Comparison of ENCODE assay signal across 26 cellular contexts in genomic region chr5:56507348-56507930, GRCh38.
DNase-seq lines count a peak whose midpoint lies in the region; ATAC-seq, FAIRE-seq and TF ChIP-seq lines count a peak whose summit lies in the region.
"Had no signal": no experiment of that assay in that cellular context is flagged by ENCODE, and none has a peak within 500 bp of the region (broad histone marks: within the 10 kb centered on the region; RNA-seq: fewer than 3 reads in every experiment).

No MANE protein-coding gene starts in this region.

- in situ Hi-C loops in transverse colon (cut with MboI; ENCODE audit: low pct_ligation_motif_present in 1 of 4, low pct_unique_long_range_greater_than_20kb in 1 of 4, low sequenced_read_pairs in 3 of 4): no loop called here

- no peak for TF ChIP-seq EP300 in transverse colon (IDR thresholded peaks at IDR 0.05; ENCODE audit: low read depth)

- peaks cover 2% of the 10 kb centered on the region for H3K9me3 Mint-ChIP-seq in CD4-positive, alpha-beta T cell
- H3K9me3 Mint-ChIP-seq: H9 had no signal

- 50 to 63% methylated on average over 2 of the region's 2 CpGs for WGBS in body of pancreas, 2 donors
- WGBS in transverse colon (ENCODE audit: low coverage in 1 of 2), 2 donors: 48 to 77% methylated on average over 2 of the region's 2 CpGs

- H3K9me3 ChIP-seq in body of pancreas (no peaks in the 10 kb centered on the region), transverse colon (no peaks in the 10 kb centered on the region)
- H3K9me3 ChIP-seq in CD4-positive, alpha-beta T cell (ENCODE audit: control insufficient read depth, low read length): no peaks in the 10 kb centered on the region

- H3K27ac ChIP-seq in body of pancreas (no peak overlapping the region), transverse colon (no peak overlapping the region)
- H3K27ac ChIP-seq in CD4-positive, alpha-beta T cell (ENCODE audit: low read depth, low read length): no peak overlapping the region
- H3K27ac ChIP-seq: BLaER1 treated with 17β-estradiol and CSF1 and Interleukin-3, amounts not matched to agents 10 nM and 100 nM; epithelial cell of prostate; heart right ventricle; KMS-11; left ventricle myocardium inferior had no signal

- no peaks in the 10 kb centered on the region for H3K36me3 ChIP-seq in body of pancreas (replicated peaks in 1 of 2; ENCODE audit: insufficient read depth in 1 of 2, low read depth in 2 of 2)
- H3K36me3 ChIP-seq in transverse colon: no peaks in the 10 kb centered on the region
- H3K36me3 ChIP-seq: BLaER1 treated with 17β-estradiol and CSF1 and Interleukin-3, amounts not matched to agents 10 nM and 100 nM; heart right ventricle; left ventricle myocardium inferior had no signal

- H3K36me3 Mint-ChIP-seq in CD4-positive, alpha-beta T cell (ENCODE audit: low read depth): no peaks in the 10 kb centered on the region

- H3K27me3 Mint-ChIP-seq in CD4-positive, alpha-beta T cell: no peaks in the 10 kb centered on the region

- ATAC-seq in body of pancreas: peak; percentile 50
- no peak for ATAC-seq in CD4-positive, alpha-beta T cell (ENCODE audit: poor library complexity)
- ATAC-seq: heart right ventricle, Panc1, sciatic nerve had no signal

- POLR2A ChIA-PET in CD4-positive, alpha-beta T cell (lab: Charles Lee): no interaction called here

- no peak overlapping the region for H3K4me3 ChIP-seq in body of pancreas
- no peak overlapping the region for H3K4me3 ChIP-seq in transverse colon
- H3K4me3 ChIP-seq: BLaER1 treated with 17β-estradiol and CSF1 and Interleukin-3, amounts not matched to agents 10 nM and 100 nM; heart right ventricle; left ventricle myocardium inferior had no signal

- H3K27me3 ChIP-seq in body of pancreas: no peaks in the 10 kb centered on the region
- no peaks in the 10 kb centered on the region for H3K27me3 ChIP-seq in transverse colon
- H3K27me3 ChIP-seq in CD4-positive, alpha-beta T cell (ENCODE audit: control insufficient read depth, insufficient read depth, low read length): no peaks in the 10 kb centered on the region
- H3K27me3 ChIP-seq: BLaER1 treated with 17β-estradiol and CSF1 and Interleukin-3, amounts not matched to agents 10 nM and 100 nM; heart right ventricle had no signal

- TF ChIP-seq POLR2A in body of pancreas (IDR thresholded peaks at IDR 0.05) (no peak), transverse colon (IDR thresholded peaks at IDR 0.05) (no peak)

- DNase-seq in NCI-H510A treated with DMSO at 0.1 percent for 48 hours (lab: John Stamatoyannopoulos, UW) (peak; percentile 49), NCI-H510A (lab: John Stamatoyannopoulos, UW) (no peak), NCI-H2081 treated with DMSO at 0.1 percent for 48 hours (lab: John Stamatoyannopoulos, UW) (peak; percentile 78), body of pancreas (peak in 1 of 4 donors; percentile 23), transverse colon (peak; percentile 17), urothelium cell line (ENCODE audit: low spot score) (no peak)
- no peak for DNase-seq in CD4-positive, alpha-beta T cell
- no peak for DNase-seq in activated CD4-positive, CD25-positive, alpha-beta regulatory T cell treated with anti-CD3 and anti-CD28 coated beads, Interleukin-2, amount 50 U/mL, for 72 hours
- DNase-seq: activated CD4-positive, alpha-beta T cell treated with anti-CD3 and anti-CD28 coated beads for 1 hour; activated naive CD4-positive, alpha-beta T cell treated with anti-CD3 and anti-CD28 coated beads, Interleukin-2, amount 50 U/mL, for 16 hours; anterior cingulate cortex; GDM1; H9; heart right ventricle; left ventricle myocardium inferior; stimulated activated CD4-positive, alpha-beta T cell treated with anti-CD3 and anti-CD28 coated beads, Interleukin-15, amount 100 ng/mL, for 24 hours; stimulated activated CD8-positive, alpha-beta memory T cell treated with anti-CD3 and anti-CD28 coated beads, Interleukin-4, amount 100 ng/mL, for 48 hours; T-helper 1 cell had no signal

- intact Hi-C loops in body of pancreas (cut with DNase I): no loop called here
- intact Hi-C loops in transverse colon (cut with DNase I; ENCODE audit: low total_unique reads): no loop called here
- intact Hi-C loops in CD4-positive, alpha-beta T cell (cut with DNase I, micrococcal nuclease): no loop called here

- peaks cover 7% of the 10 kb centered on the region for H3K4me1 Mint-ChIP-seq in CD4-positive, alpha-beta T cell (ENCODE audit: low read depth)

- no peak overlapping the region for H3K27ac Mint-ChIP-seq in CD4-positive, alpha-beta T cell
- H3K27ac Mint-ChIP-seq: H9 had no signal

- CTCF ChIA-PET in CD4-positive, alpha-beta T cell (lab: Charles Lee): interaction anchor here (0.6 kb wide), 1 partner anchor 571 kb away, joined by 3 read pairs; no protein-coding TSS in a partner anchor

- H3K4me1 ChIP-seq in body of pancreas (peaks cover 18% of the 10 kb centered on the region), transverse colon (no peaks in the 10 kb centered on the region)

- TF ChIP-seq CTCF in body of pancreas (IDR thresholded peaks at IDR 0.05) (no peak), transverse colon (IDR thresholded peaks at IDR 0.05) (no peak)
- no peak for TF ChIP-seq CTCF in CD4-positive, alpha-beta T cell (IDR thresholded peaks at IDR 0.05)

- no peak overlapping the region for H3K4me3 Mint-ChIP-seq in CD4-positive, alpha-beta T cell
- H3K4me3 Mint-ChIP-seq: H9, neural crest cell had no signal

- no peak for FAIRE-seq in urothelium cell line (lab: Jason Lieb, UNC)
- FAIRE-seq: D721Med, TTC549 had no signal

Comparison
In these comparisons a context has a peak if more than half of its experiments do, and no peak if none do; other contexts are left out.
1. DNase-seq: peak in NCI-H510A treated with DMSO at 0.1 percent for 48 hours (single experiment), NCI-H2081 treated with DMSO at 0.1 percent for 48 hours (single experiment) and transverse colon (single experiment); none in NCI-H510A (single experiment), CD4-positive, alpha-beta T cell (0 of 10), urothelium cell line (single experiment) and activated CD4-positive, CD25-positive, alpha-beta regulatory T cell treated with anti-CD3 and anti-CD28 coated beads, Interleukin-2, amount 50 U/mL, for 72 hours (single experiment).